In genomic region chr13:33135097-33135496, GRCh38 we compare ENCODE assay signal across 18 cellular contexts.
A peak's percentile ranks its signal among the peaks of the same experiment; 100 is the strongest.
DNase-seq lines count a peak whose midpoint lies in the region; ATAC-seq, FAIRE-seq and TF ChIP-seq lines count a peak whose summit lies in the region.
"Had no signal": no experiment of that assay in that cellular context is flagged by ENCODE, and none has a peak within 500 bp of the region (broad histone marks: within the 10 kb centered on the region; RNA-seq: fewer than 3 reads in every experiment).

No MANE protein-coding gene starts in this region.

- TF ChIP-seq RAD21 in GM12878 (IDR thresholded peaks at IDR 0.05; ENCODE audit: insufficient read depth, low read depth, low read length) = no peak

- H3K4me1 Mint-ChIP-seq in MCF 10A (ENCODE audit: insufficient read depth, unreplicated experiment) = no peaks in the 10 kb centered on the region
- no peaks in the 10 kb centered on the region for H3K4me1 Mint-ChIP-seq in CD8-positive, alpha-beta T cell (ENCODE audit: low read depth)

- POLR2A ChIA-PET in MCF 10A (lab: Yijun Ruan, JAX) (interaction anchor here (1.1 kb wide), 1 partner anchor 38 kb away, joined by 4 read pairs; no protein-coding TSS in a partner anchor), GM12878 (lab: Charles Lee) (interaction anchor here (0.9 to 1.7 kb wide), 6 partner anchors 8 to 65 kb away, joined by 3 to 4 read pairs (median 4); no protein-coding TSS in a partner anchor)
- POLR2A ChIA-PET in CD8-positive, alpha-beta T cell (lab: Charles Lee) = no interaction called here

- peak; percentile 23 to 42; a peak in 1 of 4 replicates for TF ChIP-seq EP300 in GM12878 (IDR thresholded peaks at IDR 0.05; ENCODE audit: borderline replicate concordance in 1 of 2, control insufficient read depth in 1 of 2, low read depth in 2 of 2, low read length in 2 of 2)

- DNase-seq in MCF 10A (ENCODE audit: unreplicated experiment) (no peak), breast epithelium (ENCODE audit: low spot score in 2 of 2) (no peak), GM12878 (ENCODE audit: low read depth, low spot score) (peak; percentile 45), amygdala (lab: John Stamatoyannopoulos, UW) (no peak), coronary artery (ENCODE audit: low spot score) (no peak), mucosa of gallbladder (ENCODE audit: low spot score) (no peak)
- DNase-seq in CD8-positive, alpha-beta T cell = no peak
- DNase-seq: DMS 273 treated with DMSO at 0.1 percent for 48 hours, GDM1, NCI-H1417 treated with DMSO at 0.1 percent for 48 hours, NCI-H1930, NCI-H446, NCI-H69 had no signal

- no peaks in the 10 kb centered on the region for H3K36me3 ChIP-seq in breast epithelium
- H3K36me3 ChIP-seq in GM12878 (ENCODE audit: control insufficient read depth in 2 of 2, insufficient read depth in 2 of 2, low read length in 1 of 2) = peaks cover 9 to 17% of the 10 kb centered on the region in 2 experiments; a peak in 3 of 4 replicates
- H3K36me3 ChIP-seq in CD8-positive, alpha-beta T cell (ENCODE audit: insufficient read depth, low read length) = no peaks in the 10 kb centered on the region
- H3K36me3 ChIP-seq: BLaER1 had no signal

- no peaks in the 10 kb centered on the region for H4K20me1 ChIP-seq in GM12878 (ENCODE audit: control insufficient read depth, insufficient read depth)
- H4K20me1 ChIP-seq: BLaER1 had no signal

- BruUV-seq in MCF 10A (replicated peaks; lab: Mats Ljungman, UMichigan) (no TSS peak), GM12878 (replicated peaks; lab: Mats Ljungman, UMichigan) (no TSS peak)

- H3K4me3 ChIP-seq in breast epithelium (no peak overlapping the region), GM12878 (no peak overlapping the region), coronary artery (no peak overlapping the region)
- H3K4me3 ChIP-seq in CD8-positive, alpha-beta T cell (ENCODE audit: low read depth, low read length) = no peak overlapping the region
- H3K4me3 ChIP-seq: BLaER1 had no signal

- H3K27me3 ChIP-seq in breast epithelium (no peaks in the 10 kb centered on the region), GM12878 (replicated peaks in 1 of 2; ENCODE audit: control insufficient read depth in 2 of 2, insufficient read depth in 2 of 2, low read length in 1 of 2) (no peaks in the 10 kb centered on the region)
- H3K27me3 ChIP-seq in CD8-positive, alpha-beta T cell (ENCODE audit: insufficient read depth, low read length) = no peaks in the 10 kb centered on the region
- H3K27me3 ChIP-seq: BLaER1 had no signal

- TF ChIP-seq CTCF in MCF 10A (IDR thresholded peaks at IDR 0.05; ENCODE audit: unreplicated experiment) = no peak
- no peak for TF ChIP-seq CTCF in breast epithelium (IDR thresholded peaks at IDR 0.05)
- TF ChIP-seq CTCF in GM12878 (IDR thresholded peaks at IDR 0.05 in 2 of 3, conservative IDR thresholded peaks at IDR 0.05 in 1 of 3; ENCODE audit: control insufficient read depth in 2 of 3, extremely low read depth in 1 of 3, insufficient read depth in 1 of 3, low read depth in 3 of 3, low read length in 3 of 3) = no peak
- TF ChIP-seq CTCF in CD8-positive, alpha-beta T cell (IDR thresholded peaks at IDR 0.05) = no peak
- no peak for TF ChIP-seq CTCF in coronary artery (IDR thresholded peaks at IDR 0.05)

- RAD21 ChIA-PET in GM12878 (lab: Charles Lee; ENCODE audit: unreplicated experiment) = interaction anchor here (1.0 to 2.0 kb wide), 8 partner anchors 10 to 57 kb away, joined by 3 to 15 read pairs (median 4); no protein-coding TSS in a partner anchor

- H3K9me3 ChIP-seq in breast epithelium (peaks cover 0 to 5% of the 10 kb centered on the region in 2 donors), GM12878 (replicated peaks; ENCODE audit: control insufficient read depth, insufficient read depth, low read length) (peaks cover 14% of the 10 kb centered on the region)
- H3K9me3 ChIP-seq in CD8-positive, alpha-beta T cell (ENCODE audit: low read length) = no peaks in the 10 kb centered on the region

- FAIRE-seq in GM12878 (lab: Jason Lieb, UNC) = peak; percentile 78
- FAIRE-seq: H1, HTR-8/SVneo had no signal

- ATAC-seq in HG02798 (IDR thresholded peaks at IDR 0.05; ENCODE audit: poor library complexity, unreplicated experiment) (peak; percentile 47), GM12878 (peak; percentile 91)
- no peak for ATAC-seq in CD8-positive, alpha-beta T cell

- peaks cover 80% of the 10 kb centered on the region for H3K36me3 Mint-ChIP-seq in MCF 10A (ENCODE audit: insufficient read depth, unreplicated experiment)
- no peaks in the 10 kb centered on the region for H3K36me3 Mint-ChIP-seq in CD8-positive, alpha-beta T cell

- H3K27ac Mint-ChIP-seq in MCF 10A (ENCODE audit: low read depth, unreplicated experiment) = peak overlapping the region; percentile 46
- no peak overlapping the region for H3K27ac Mint-ChIP-seq in CD8-positive, alpha-beta T cell

- H3K27ac ChIP-seq in breast epithelium (no peak overlapping the region), GM12878 (ENCODE audit: control insufficient read depth, insufficient read depth) (no peak overlapping the region), coronary artery (no peak overlapping the region)
- no peak overlapping the region for H3K27ac ChIP-seq in CD8-positive, alpha-beta T cell (ENCODE audit: low read depth, low read length)
- H3K27ac ChIP-seq: BLaER1, RWPE1 had no signal

- in situ Hi-C loops in GM12878 (cut with MboI) = no loop called here

- 0% methylated on average over 1 of the region's 1 CpG for WGBS in GM12878 (ENCODE audit: insufficient coverage, insufficient replicate concordance, low lambda C conversion rate, missing lambda C conversion rate)

- no peak overlapping the region for H3K4me2 ChIP-seq in GM12878 (ENCODE audit: control insufficient read depth, insufficient read depth)
- H3K4me2 ChIP-seq: BLaER1 had no signal

- no peak for TF ChIP-seq POLR2A in breast epithelium (IDR thresholded peaks at IDR 0.05)
- no peak for TF ChIP-seq POLR2A in GM12878 (IDR thresholded peaks at IDR 0.05; ENCODE audit: low read depth, low read length)

- H3K4me1 ChIP-seq in breast epithelium (no peaks in the 10 kb centered on the region), GM12878 (ENCODE audit: control insufficient read depth, insufficient read depth, low read length) (no peaks in the 10 kb centered on the region)
- no peaks in the 10 kb centered on the region for H3K4me1 ChIP-seq in CD8-positive, alpha-beta T cell (ENCODE audit: insufficient read depth, low read length)
- H3K4me1 ChIP-seq: BLaER1 had no signal

- H3K27me3 Mint-ChIP-seq in MCF 10A (ENCODE audit: insufficient read depth, unreplicated experiment) = no peaks in the 10 kb centered on the region
- H3K27me3 Mint-ChIP-seq in CD8-positive, alpha-beta T cell (ENCODE audit: low read depth) = no peaks in the 10 kb centered on the region

- H3K9me3 Mint-ChIP-seq in MCF 10A (ENCODE audit: unreplicated experiment) = no peaks in the 10 kb centered on the region
- no peaks in the 10 kb centered on the region for H3K9me3 Mint-ChIP-seq in CD8-positive, alpha-beta T cell

- SMC1A ChIA-PET in GM12878 (lab: Charles Lee; ENCODE audit: uncharacterized antibody, unreplicated experiment) = interaction anchor here (0.8 to 2.2 kb wide), 13 partner anchors 8 to 547 kb away, joined by 3 to 11 read pairs (median 6); no protein-coding TSS in a partner anchor

- no peak overlapping the region for H3K4me3 Mint-ChIP-seq in MCF 10A (ENCODE audit: unreplicated experiment)
- H3K4me3 Mint-ChIP-seq in CD8-positive, alpha-beta T cell = no peak overlapping the region

- no peak overlapping the region for H2AFZ ChIP-seq in GM12878 (ENCODE audit: control insufficient read depth, low read depth, low read length)

- intact Hi-C loops in MCF 10A (cut with micrococcal nuclease) = no loop called here
- intact Hi-C loops in breast epithelium (cut with DNase I; ENCODE audit: low total_unique reads) = no loop called here
- intact Hi-C loops in GM12878 (cut with micrococcal nuclease; ENCODE audit: unreplicated experiment) = no loop called here
- intact Hi-C loops in CD8-positive, alpha-beta T cell (cut with DNase I, micrococcal nuclease) = no loop called here

- no peaks in the 10 kb centered on the region for H3K79me2 ChIP-seq in GM12878 (ENCODE audit: control insufficient read depth, insufficient read depth, low read length)

- H3K9ac ChIP-seq in GM12878 (ENCODE audit: control insufficient read depth, insufficient read depth, low read length) = no peak overlapping the region
- H3K9ac ChIP-seq: BLaER1 had no signal

- CTCF ChIA-PET in MCF 10A (lab: Yijun Ruan, JAX) (no interaction called here), GM12878 (lab: Yijun Ruan, JAX) (interaction anchor here (0.8 to 6.3 kb wide), 7 partner anchors 8 to 68 kb away, joined by 3 to 35 read pairs (median 3); no protein-coding TSS in a partner anchor)
- CTCF ChIA-PET in CD8-positive, alpha-beta T cell (lab: Charles Lee) = no interaction called here
